In the genomic region with DNA sequence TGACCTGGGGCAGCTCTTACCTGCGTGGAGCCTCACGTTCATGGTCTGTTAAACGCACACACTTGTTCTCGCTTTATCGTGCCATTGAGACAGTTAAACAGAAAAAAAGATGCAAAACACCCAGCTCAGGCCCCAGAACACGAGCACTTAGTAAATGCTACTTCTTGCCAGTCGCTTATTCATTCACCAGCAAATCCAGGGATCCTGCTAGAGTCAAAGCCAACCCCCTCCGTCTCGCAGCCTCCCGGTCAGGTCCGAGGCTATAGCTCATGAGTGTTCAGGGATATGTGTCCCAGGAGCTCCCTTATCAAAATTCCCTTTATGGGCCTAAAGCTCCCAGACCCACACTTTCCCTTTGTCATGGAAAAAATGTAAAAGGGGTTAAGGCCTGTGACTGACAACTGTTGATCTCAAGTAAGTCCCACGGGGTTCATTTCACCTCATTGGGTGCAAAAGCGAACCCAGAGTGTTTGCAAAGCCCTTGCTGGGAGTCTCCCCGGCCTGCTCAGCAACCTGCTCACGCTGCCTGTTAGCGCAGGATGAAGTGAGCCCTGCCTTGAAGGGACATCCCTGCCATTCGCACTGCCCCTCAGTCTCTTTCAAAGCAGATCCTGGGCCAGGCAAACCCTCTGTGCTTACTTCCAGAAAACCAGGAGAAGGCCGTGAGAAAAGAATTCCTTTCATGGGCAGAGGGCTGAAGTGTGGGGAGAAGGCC, we compare ENCODE assay signal across 30 cellular contexts. TPM values are rescaled to one million over a fixed set of nuclear protein-coding genes. Genes with fewer than 3 reads are reported as not detected.
DNase-seq lines count a peak whose midpoint lies in the region; ATAC-seq, FAIRE-seq and TF ChIP-seq lines count a peak whose summit lies in the region.
"Had no signal": no experiment of that assay in that cellular context is flagged by ENCODE, and none has a peak within 500 bp of the region (broad histone marks: within the 10 kb centered on the region; RNA-seq: fewer than 3 reads in every experiment).

No MANE protein-coding gene starts in this region.

- H3F3A ChIP-seq in GM23338 (replicated peaks; ENCODE audit: low read depth), result no peaks in the 10 kb centered on the region

- H3K36me3 ChIP-seq in GM23338 (ENCODE audit: insufficient read depth) (no peaks in the 10 kb centered on the region), bronchial epithelial cell (ENCODE audit: control insufficient read depth, insufficient read depth, low read length) (no peaks in the 10 kb centered on the region)
- H3K36me3 ChIP-seq: gastrocnemius medialis had no signal

- no peak overlapping the region for H2AFZ ChIP-seq in GM23338
- H2AFZ ChIP-seq: hepatocyte had no signal

- peak overlapping the region; percentile 23 for H3K27ac Mint-ChIP-seq in T-helper 2 cell treated with Interferon-gamma antibody and Interleukin-4, amounts not matched to agents 5 μg/mL and 100 μg/mL, for 36 hours
- no peak overlapping the region for H3K27ac Mint-ChIP-seq in GM23338
- no peak overlapping the region for H3K27ac Mint-ChIP-seq in stimulated activated naive B cell treated with anti-CD40 and anti-IgM and Interleukin-4, amounts not matched to agents 10 μg/mL and 1 μg/mL and 100 μg/mL, for 72 hours

- no peak for TF ChIP-seq CTCF in GM23338 (conservative IDR thresholded peaks at IDR 0.05; ENCODE audit: low read depth in 2 of 2)
- no peak for TF ChIP-seq CTCF in bronchial epithelial cell (IDR thresholded peaks at IDR 0.05; ENCODE audit: insufficient read depth, low read length, severe bottlenecking)

- H3K9me3 Mint-ChIP-seq in T-helper 2 cell treated with Interferon-gamma antibody and Interleukin-4, amounts not matched to agents 5 μg/mL and 100 μg/mL, for 36 hours, result no peaks in the 10 kb centered on the region
- peaks cover 4% of the 10 kb centered on the region; the same call in 1 of the 3 replicates for H3K9me3 Mint-ChIP-seq in GM23338
- peaks cover 6 to 7% of the 10 kb centered on the region in 2 donors for H3K9me3 Mint-ChIP-seq in stimulated activated naive B cell treated with anti-CD40 and anti-IgM and Interleukin-4, amounts not matched to agents 10 μg/mL and 1 μg/mL and 100 μg/mL, for 72 hours
- H3K9me3 Mint-ChIP-seq: activated naive CD4-positive, alpha-beta T cell treated with anti-CD3 and anti-CD28 coated beads, Interleukin-2, amount 50 U/mL, for 24 hours; CD4-positive, alpha-beta T cell had no signal

- H3K27me3 Mint-ChIP-seq in T-helper 2 cell treated with Interferon-gamma antibody and Interleukin-4, amounts not matched to agents 5 μg/mL and 100 μg/mL, for 36 hours (ENCODE audit: low read depth), result no peaks in the 10 kb centered on the region
- peaks cover 16% of the 10 kb centered on the region for H3K27me3 Mint-ChIP-seq in GM23338 (ENCODE audit: insufficient read depth, low read depth, poor library complexity)
- peaks cover 0 to 11% of the 10 kb centered on the region in 2 donors for H3K27me3 Mint-ChIP-seq in stimulated activated naive B cell treated with anti-CD40 and anti-IgM and Interleukin-4, amounts not matched to agents 10 μg/mL and 1 μg/mL and 100 μg/mL, for 72 hours
- H3K27me3 Mint-ChIP-seq: activated CD4-positive, alpha-beta T cell treated with anti-CD3 and anti-CD28 coated beads for 36 hours; activated naive CD4-positive, alpha-beta T cell treated with anti-CD3 and anti-CD28 coated beads, Interleukin-2, amount 50 U/mL, for 24 hours; CD4-positive, alpha-beta T cell had no signal

- H4K20me1 ChIP-seq in GM23338 (replicated peaks; ENCODE audit: insufficient read depth), result no peaks in the 10 kb centered on the region

- no peaks in the 10 kb centered on the region for H3K9me2 ChIP-seq in GM23338 (ENCODE audit: insufficient read depth)

- FAIRE-seq in bronchial epithelial cell (lab: Jason Lieb, UNC), result peak; percentile 13
- FAIRE-seq: GM12892, K562, RCC 7860, urothelium cell line had no signal

- H3K79me2 ChIP-seq in GM23338 (replicated peaks; ENCODE audit: insufficient read depth), result no peaks in the 10 kb centered on the region
- H3K79me2 ChIP-seq: hepatocyte had no signal

- intact Hi-C loops in posterior vena cava (cut with DNase I), result loop anchor here in 1 of 2 donors (10.0 kb wide), 1 partner anchor 164 kb away; no protein-coding TSS in a partner anchor

- H3K4me3 ChIP-seq in GM23338 (no peak overlapping the region), bronchial epithelial cell (ENCODE audit: low read depth, low read length) (no peak overlapping the region)
- H3K4me3 ChIP-seq: dorsolateral prefrontal cortex, gastrocnemius medialis, hepatocyte, K562, testis had no signal

- peak overlapping the region; percentile 66; the same call in 1 of the 2 replicates for H3K27ac ChIP-seq in GM23338 (ENCODE audit: low read depth)
- H3K27ac ChIP-seq: gastrocnemius medialis, hepatocyte, testis had no signal

- ATAC-seq in GM23338, result no peak; the same call in 2 of the 3 replicates
- no peak for ATAC-seq in GM21529 (IDR thresholded peaks at IDR 0.05; ENCODE audit: unreplicated experiment)
- no peak for ATAC-seq in stimulated activated naive B cell treated with anti-CD40 and anti-IgM and Interleukin-4, amounts not matched to agents 10 μg/mL and 1 μg/mL and 100 μg/mL, for 72 hours (replicated peaks)
- ATAC-seq in GM21423 (IDR thresholded peaks at IDR 0.05; ENCODE audit: unreplicated experiment), result no peak
- ATAC-seq: activated CD4-positive, alpha-beta T cell treated with anti-CD3 and anti-CD28 coated beads for 36 hours; activated T-cell treated with anti-CD3 and anti-CD28 coated beads, Interleukin-2, amount 50 U/mL, for 4 hours; gastrocnemius medialis; K562; left cardiac atrium had no signal

- no peak overlapping the region for H3K4me3 Mint-ChIP-seq in T-helper 2 cell treated with Interferon-gamma antibody and Interleukin-4, amounts not matched to agents 5 μg/mL and 100 μg/mL, for 36 hours
- H3K4me3 Mint-ChIP-seq in GM23338, result no peak overlapping the region
- H3K4me3 Mint-ChIP-seq in stimulated activated naive B cell treated with anti-CD40 and anti-IgM and Interleukin-4, amounts not matched to agents 10 μg/mL and 1 μg/mL and 100 μg/mL, for 72 hours, result no peak overlapping the region
- H3K4me3 Mint-ChIP-seq: activated CD4-positive, alpha-beta T cell treated with anti-CD3 and anti-CD28 coated beads for 36 hours; activated naive CD4-positive, alpha-beta T cell treated with anti-CD3 and anti-CD28 coated beads, Interleukin-2, amount 50 U/mL, for 24 hours; activated T-cell treated with anti-CD3 and anti-CD28 coated beads, Interleukin-2, amount 50 U/mL, for 4 hours; CD4-positive, alpha-beta T cell had no signal

- peaks cover 13% of the 10 kb centered on the region for H3K4me1 ChIP-seq in GM23338 (ENCODE audit: insufficient read depth)
- H3K4me1 ChIP-seq: gastrocnemius medialis, testis had no signal

- 0 out of 2 replicates have a peak overlapping the region, but pooled peaks have one; percentile 26 for H3K4me2 ChIP-seq in GM23338
- H3K4me2 ChIP-seq: hepatocyte had no signal

- H3K4me1 Mint-ChIP-seq in T-helper 2 cell treated with Interferon-gamma antibody and Interleukin-4, amounts not matched to agents 5 μg/mL and 100 μg/mL, for 36 hours (ENCODE audit: low read depth), result peaks cover 30% of the 10 kb centered on the region
- peaks cover 22% of the 10 kb centered on the region for H3K4me1 Mint-ChIP-seq in GM23338
- H3K4me1 Mint-ChIP-seq in stimulated activated naive B cell treated with anti-CD40 and anti-IgM and Interleukin-4, amounts not matched to agents 10 μg/mL and 1 μg/mL and 100 μg/mL, for 72 hours, result peaks cover 0 to 5% of the 10 kb centered on the region in 2 donors

- DNase-seq in T-helper 2 cell treated with Interferon-gamma antibody and Interleukin-4, amounts not matched to agents 5 μg/mL and 100 μg/mL, for 36 hours (ENCODE audit: low spot score), result no peak
- DNase-seq in T-helper 2 cell (no peak), GM23338 (ENCODE audit: low spot score) (no peak), bronchial epithelial cell (ENCODE audit: low read depth) (no peak), posterior vena cava (ENCODE audit: low spot score) (peak; percentile 41)
- no peak for DNase-seq in stimulated activated naive B cell treated with anti-CD40 and anti-IgM and Interleukin-4, amounts not matched to agents 10 μg/mL and 1 μg/mL and 100 μg/mL, for 72 hours
- DNase-seq: activated CD4-positive, alpha-beta T cell treated with anti-CD3 and anti-CD28 coated beads for 36 hours; activated T-cell treated with anti-CD3 and anti-CD28 coated beads, Interleukin-2, amount 50 U/mL, for 4 hours; central memory CD4-positive, alpha-beta T cell; EL; gastrocnemius medialis; GOT3; left cardiac atrium; mammary epithelial cell; NCI-H1105; NCI-H1930; NCI-H2227 treated with DMSO at 0.1 percent for 48 hours; stimulated activated CD4-positive, alpha-beta T cell treated with anti-CD3 and anti-CD28 coated beads, Interleukin-15, amount 100 ng/mL, for 24 hours; stimulated activated naive CD4-positive, alpha-beta T cell treated with Interleukin-2 at 50 U/mL for 16 hours; testis had no signal

- H3K27me3 ChIP-seq in GM23338 (ENCODE audit: insufficient read depth) (no peaks in the 10 kb centered on the region), bronchial epithelial cell (ENCODE audit: control insufficient read depth, insufficient read depth, low read length) (no peaks in the 10 kb centered on the region)
- H3K27me3 ChIP-seq: dorsolateral prefrontal cortex, gastrocnemius medialis, hepatocyte, testis had no signal

- H3K36me3 Mint-ChIP-seq in T-helper 2 cell treated with Interferon-gamma antibody and Interleukin-4, amounts not matched to agents 5 μg/mL and 100 μg/mL, for 36 hours (ENCODE audit: low read depth), result peaks cover 28% of the 10 kb centered on the region
- H3K36me3 Mint-ChIP-seq in GM23338 (ENCODE audit: low read depth), result no peaks in the 10 kb centered on the region; the same call in 2 of the 3 replicates
- H3K36me3 Mint-ChIP-seq in stimulated activated naive B cell treated with anti-CD40 and anti-IgM and Interleukin-4, amounts not matched to agents 10 μg/mL and 1 μg/mL and 100 μg/mL, for 72 hours, result no peaks in the 10 kb centered on the region

TF ChIP-seq in GM23338, 12 proteins besides CTCF, POLR2A, EP300 and RAD21 (continues in another document):
- no peak for TF ChIP-seq POLR2AphosphoS5 (IDR thresholded peaks at IDR 0.05; ENCODE audit: low read depth)

RNA-seq across cellular contexts. Expression of a gene that starts 40.7 kb away (rescaled TPM):
- 5.9 and 6.8 TPM in 2 replicates for total RNA-seq in GM23338 (2014; rRNA removed; shearing (Covaris generic))
- polyA plus RNA-seq in GM23338 (2016; fragmentation: Nextera tagmentation; extraction: Ambion mirVana), result 7.0 and 8.8 TPM in 2 replicates
- not detected in 2 replicates for total RNA-seq in bronchial epithelial cell
- total RNA-seq in posterior vena cava, result 1 to 10 TPM; 6.9 to 8.2 TPM
- total RNA-seq: K562, mammary epithelial cell had no signal
